In genomic region chr2:200888719-200889625, GRCh38 we compare ENCODE assay signal across 8 cellular contexts. TPM values are rescaled to one million over a fixed set of nuclear protein-coding genes. Genes with fewer than 3 reads are reported as not detected.
DNase-seq lines count a peak whose midpoint lies in the region; ATAC-seq, FAIRE-seq and TF ChIP-seq lines count a peak whose summit lies in the region.

A gene with protein sequence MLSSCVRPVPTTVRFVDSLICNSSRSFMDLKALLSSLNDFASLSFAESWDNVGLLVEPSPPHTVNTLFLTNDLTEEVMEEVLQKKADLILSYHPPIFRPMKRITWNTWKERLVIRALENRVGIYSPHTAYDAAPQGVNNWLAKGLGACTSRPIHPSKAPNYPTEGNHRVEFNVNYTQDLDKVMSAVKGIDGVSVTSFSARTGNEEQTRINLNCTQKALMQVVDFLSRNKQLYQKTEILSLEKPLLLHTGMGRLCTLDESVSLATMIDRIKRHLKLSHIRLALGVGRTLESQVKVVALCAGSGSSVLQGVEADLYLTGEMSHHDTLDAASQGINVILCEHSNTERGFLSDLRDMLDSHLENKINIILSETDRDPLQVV (plus strand): TSS chr2:200889371. CDS start chr2:200891944, 2,573 bp downstream.
Gene PPIL3, minus strand, starts transcription at chr2:200889077. Its CDS starts 1,462 bp downstream, at chr2:200887615.

- H3K4me1 ChIP-seq in pancreas (peaks cover 0 to 12% (median 8%) of the 10 kb centered on the region in 3 donors), tibial artery (peaks cover 0 to 24% (median 14%) of the 10 kb centered on the region in 4 donors)

- TF ChIP-seq CTCF in pancreas (IDR thresholded peaks at IDR 0.05) (no peak), tibial artery (IDR thresholded peaks at IDR 0.05) (no peak)

- H3K36me3 ChIP-seq in pancreas (peaks cover 0 to 10% (median under 1%) of the 10 kb centered on the region in 3 donors), tibial artery (peaks cover 15 to 18% (median 16%) of the 10 kb centered on the region in 3 donors)

- WGBS in pancreas, 2 donors = 0 to 1% methylated on average over 49 of the region's 49 CpGs

- intact Hi-C loops in Right ventricle myocardium inferior (cut with DNase I) = loop anchor here (2.0 kb wide), 1 partner anchor 24 kb away; the partner anchor contains the start of gene CLK1
- intact Hi-C loops in pancreas (cut with DNase I) = no loop called here
- intact Hi-C loops in tibial artery (cut with DNase I; ENCODE audit: low total_unique reads) = no loop called here

- peak; percentile 91 to 98 (median 97) for DNase-seq in NCI-H1417 (lab: John Stamatoyannopoulos, UW)
- peak; percentile 96 to 99 for DNase-seq in SW 1271 (lab: John Stamatoyannopoulos, UW)
- peak; percentile 94 for DNase-seq in activated naive CD8-positive, alpha-beta T cell treated with anti-CD3 and anti-CD28 coated beads, Interleukin-2, amount 50 U/mL, for 16 hours (ENCODE audit: low read depth, low spot score)
- DNase-seq in Right ventricle myocardium inferior (ENCODE audit: missing footprints) = peak; percentile 98
- peak; percentile 93 to 97 (median 96) for DNase-seq in pancreas
- peak; percentile 95 to 96 for DNase-seq in tibial artery

- H3K27me3 ChIP-seq in pancreas = no peaks in the 10 kb centered on the region
- H3K27me3 ChIP-seq in tibial artery = no peaks in the 10 kb centered on the region

- H3K4me3 ChIP-seq in pancreas = peak within 1 kb of the TSS; percentile 56 to 77 (median 66)
- H3K4me3 ChIP-seq in tibial artery = peak within 1 kb of the TSS; percentile 65 to 81

- ATAC-seq in HG02759 (IDR thresholded peaks at IDR 0.05; ENCODE audit: unreplicated experiment) (peak; percentile 93), Right ventricle myocardium inferior (peak; percentile 97), pancreas (peak; percentile 95 to 98 (median 96))

- H3K9me3 ChIP-seq in pancreas (no peaks in the 10 kb centered on the region), tibial artery (no peaks in the 10 kb centered on the region)

- peak; percentile 49 for FAIRE-seq in pancreas (lab: Jason Lieb, UNC)

- peak; percentile 57 for TF ChIP-seq POLR2A in GM10847 (IDR thresholded peaks at IDR 0.05; ENCODE audit: extremely low read depth, insufficient read length)

- H3K27ac ChIP-seq in pancreas (peak within 1 kb of the TSS; percentile 89 to 97 (median 92)), tibial artery (peak within 1 kb of the TSS; percentile 90 to 94)

RNA-seq across cellular contexts. Expression of the first gene that starts in this region (rescaled TPM):
- total RNA-seq in Right ventricle myocardium inferior (17.1 TPM), pancreas (10 to 100 TPM in 3 of 6 donors, 1 to 10 TPM in 3; 5.9 to 11.3 (median 8.4) TPM)
- polyA plus RNA-seq in pancreas = 10 to 100 TPM in 1 of 2 donors, 1 to 10 TPM in 1; 7.5 to 14.9 TPM

RNA-seq across cellular contexts. Expression of gene PPIL3, which starts in this region (rescaled TPM):
- total RNA-seq in Right ventricle myocardium inferior (21.1 TPM), pancreas (10 to 100 TPM in 3 of 6 donors, 1 to 10 TPM in 3; 7.2 to 15.1 (median 10.7) TPM)
- 10 to 100 TPM; 11.1 to 21.8 TPM for polyA plus RNA-seq in pancreas

Comparison
In these comparisons a context has a peak if more than half of its experiments do, and no peak if none do; other contexts are left out.
1. Peak in every context shown above with its lines: DNase-seq, ATAC-seq, H3K4me3 ChIP-seq and H3K27ac ChIP-seq.